ENCODE assay signal across 11 cellular contexts in the genomic region with DNA sequence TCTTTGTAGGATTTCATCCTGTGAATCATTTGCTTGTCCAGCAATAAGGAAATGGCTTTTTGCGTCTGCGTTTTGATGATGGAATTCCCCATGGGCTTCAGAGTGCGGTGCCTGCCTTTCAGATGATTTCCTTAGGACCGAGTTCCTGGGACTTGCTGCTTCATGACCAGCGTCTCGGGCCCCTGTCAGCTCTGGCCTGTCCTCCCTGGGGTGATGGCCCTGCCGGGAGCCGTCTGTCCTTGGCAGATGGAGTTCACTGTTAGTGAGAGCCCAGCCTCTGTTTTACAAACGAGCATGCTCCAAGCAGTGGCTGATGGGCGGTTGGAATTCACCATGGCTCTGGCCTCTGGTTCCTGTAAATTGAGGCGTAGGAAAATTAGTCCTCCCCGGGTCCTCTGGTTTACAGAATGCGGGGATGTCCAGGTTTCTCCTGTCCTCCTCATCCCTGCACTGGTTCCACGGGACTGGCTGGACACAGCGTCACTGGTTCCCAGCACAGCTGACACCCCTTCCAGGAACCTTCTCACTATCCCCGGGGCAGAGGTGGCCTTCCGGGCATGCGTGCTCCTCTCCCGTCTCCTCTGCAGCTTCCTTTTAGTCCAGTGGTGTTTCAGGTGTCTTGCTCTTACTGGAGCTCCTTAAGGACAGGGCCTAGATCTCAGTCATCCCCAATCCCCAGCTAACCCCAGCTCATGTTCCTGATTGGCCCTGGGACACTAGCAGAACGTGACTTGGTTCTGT. TPM values are rescaled to one million over a fixed set of nuclear protein-coding genes. Genes with fewer than 3 reads are reported as not detected.
A peak's percentile ranks its signal among the peaks of the same experiment; 100 is the strongest.
DNase-seq lines count a peak whose midpoint lies in the region; ATAC-seq and TF ChIP-seq lines count a peak whose summit lies in the region.
"Had no signal": no experiment of that assay in that cellular context is flagged by ENCODE, and none has a peak within 500 bp of the region (broad histone marks: within the 10 kb centered on the region; RNA-seq: fewer than 3 reads in every experiment).

No MANE protein-coding gene starts in this region.

- peaks cover 16% of the 10 kb centered on the region for H3K4me1 ChIP-seq in cardiac muscle cell (ENCODE audit: low read depth)
- H3K4me1 ChIP-seq in naive thymus-derived CD4-positive, alpha-beta T cell (ENCODE audit: control insufficient read depth in 2 of 2, insufficient read depth in 2 of 2, low read length in 2 of 2) = peaks cover 42 to 51% of the 10 kb centered on the region in 2 donors
- H3K4me1 ChIP-seq in transverse colon = peaks cover 43 to 82% (median 55%) of the 10 kb centered on the region in 4 donors

- H3K36me3 Mint-ChIP-seq in naive thymus-derived CD4-positive, alpha-beta T cell = peaks cover 0 to 16% (median 0%) of the 10 kb centered on the region in 5 donors

- H3K27me3 Mint-ChIP-seq in naive thymus-derived CD4-positive, alpha-beta T cell = no peaks in the 10 kb centered on the region

- POLR2A ChIA-PET in naive thymus-derived CD4-positive, alpha-beta T cell (lab: Charles Lee) = interaction anchor here (0.6 to 6.0 kb wide), 6 partner anchors 18 to 124 kb away, joined by 4 to 62 read pairs (median 12); a partner anchor contains a TSS

- H3K9me3 Mint-ChIP-seq in naive thymus-derived CD4-positive, alpha-beta T cell = no peaks in the 10 kb centered on the region

- intact Hi-C loops in cardiac septum (cut with DNase I) (no loop called here), transverse colon (cut with DNase I; ENCODE audit: low total_unique reads) (no loop called here), sciatic nerve (cut with DNase I) (no loop called here)
- intact Hi-C loops in naive thymus-derived CD4-positive, alpha-beta T cell (cut with micrococcal nuclease) = no loop called here

- DNase-seq in cardiac muscle cell (ENCODE audit: low read depth in 1 of 2, low spot score in 1 of 2) (peak in 1 of 2 donors; percentile 16), cardiac septum (ENCODE audit: low spot score) (no peak), cerebellum (ENCODE audit: low spot score) (peak; percentile 43), transverse colon (peak; percentile 61), medulla oblongata (ENCODE audit: extremely low spot score) (no peak), sciatic nerve (ENCODE audit: low spot score) (no peak), NCI-H1048 (lab: John Stamatoyannopoulos, UW) (no peak)
- DNase-seq in naive thymus-derived CD4-positive, alpha-beta T cell = no peak
- DNase-seq: effector CD4-positive, alpha-beta T cell; mesendoderm; uterus had no signal

- H3K4me3 ChIP-seq in cardiac muscle cell (no peak overlapping the region), transverse colon (no peak overlapping the region)
- H3K4me3 ChIP-seq in naive thymus-derived CD4-positive, alpha-beta T cell (ENCODE audit: low read length) = no peak overlapping the region
- H3K4me3 ChIP-seq: uterus had no signal

- TF ChIP-seq CTCF in cardiac muscle cell (IDR thresholded peaks at IDR 0.05; ENCODE audit: low read depth, low read length) = no peak
- no peak for TF ChIP-seq CTCF in transverse colon (IDR thresholded peaks at IDR 0.05)

- H3K4me3 Mint-ChIP-seq in naive thymus-derived CD4-positive, alpha-beta T cell = peak overlapping the region in 3 of 10 donors; percentile 24 to 91 (median 34)

- H3K27me3 ChIP-seq in cardiac muscle cell = no peaks in the 10 kb centered on the region
- no peaks in the 10 kb centered on the region for H3K27me3 ChIP-seq in naive thymus-derived CD4-positive, alpha-beta T cell (ENCODE audit: control insufficient read depth in 2 of 2, insufficient read depth in 2 of 2, low read length in 2 of 2)
- no peaks in the 10 kb centered on the region for H3K27me3 ChIP-seq in transverse colon
- H3K27me3 ChIP-seq: uterus had no signal

- peak; percentile 57 for TF ChIP-seq POLR2A in transverse colon (IDR thresholded peaks at IDR 0.05)

- CTCF ChIA-PET in naive thymus-derived CD4-positive, alpha-beta T cell (lab: Charles Lee) = interaction anchor here (0.6 to 1.1 kb wide), 3 partner anchors 17 to 277 kb away, joined by 3 to 4 read pairs (median 3); no protein-coding TSS in a partner anchor

- no peaks in the 10 kb centered on the region for H3K9me3 ChIP-seq in cardiac muscle cell (ENCODE audit: low read depth)
- H3K9me3 ChIP-seq in naive thymus-derived CD4-positive, alpha-beta T cell (ENCODE audit: control insufficient read depth in 2 of 3, low read length in 3 of 3) = no peaks in the 10 kb centered on the region
- H3K9me3 ChIP-seq in transverse colon = no peaks in the 10 kb centered on the region
- H3K9me3 ChIP-seq: uterus had no signal

- TF ChIP-seq EP300 in transverse colon (IDR thresholded peaks at IDR 0.05; ENCODE audit: low read depth) = no peak

- WGBS in transverse colon (ENCODE audit: low coverage in 1 of 2), 2 donors = 74% methylated on average over 18 of the region's 20 CpGs; no CpG with 5 or more reads in 1 of the 2 donors

- in situ Hi-C loops in transverse colon (cut with MboI; ENCODE audit: low pct_ligation_motif_present in 1 of 4, low pct_unique_long_range_greater_than_20kb in 1 of 4, low sequenced_read_pairs in 3 of 4) = no loop called here

- no peak for ATAC-seq in naive thymus-derived CD4-positive, alpha-beta T cell
- no peak for ATAC-seq in sciatic nerve

- H3K36me3 ChIP-seq in cardiac muscle cell = no peaks in the 10 kb centered on the region
- H3K36me3 ChIP-seq in naive thymus-derived CD4-positive, alpha-beta T cell (ENCODE audit: control insufficient read depth in 2 of 3, insufficient read depth in 3 of 3, low read length in 3 of 3) = peaks cover 0 to 8% (median 0%) of the 10 kb centered on the region in 3 experiments
- H3K36me3 ChIP-seq in transverse colon = no peaks in the 10 kb centered on the region
- H3K36me3 ChIP-seq: uterus had no signal

- peak overlapping the region; percentile 21 for H3K27ac ChIP-seq in cardiac muscle cell
- H3K27ac ChIP-seq in naive thymus-derived CD4-positive, alpha-beta T cell (ENCODE audit: low read depth, low read length) = no peak overlapping the region
- peak overlapping the region; percentile 82 to 89 (median 88) for H3K27ac ChIP-seq in transverse colon

- H3K4me1 Mint-ChIP-seq in naive thymus-derived CD4-positive, alpha-beta T cell = peaks cover 46 to 73% (median 72%) of the 10 kb centered on the region in 7 donors

- H3K27ac Mint-ChIP-seq in naive thymus-derived CD4-positive, alpha-beta T cell = peak overlapping the region; percentile 21 to 94 (median 89)

RNA-seq across cellular contexts. Expression of a gene that starts 34.9 kb away (rescaled TPM):
- total RNA-seq in cardiac muscle cell (41.8 and 46.1 TPM in 2 replicates), cardiac septum (30.8 TPM), cerebellum (94.1 TPM), transverse colon (10 to 100 TPM; 42.6 to 56.9 (median 54.0) TPM), sciatic nerve (68.2 TPM)
- 30.5 and 38.9 TPM in 2 replicates for polyA plus RNA-seq in cardiac muscle cell
- total RNA-seq in naive thymus-derived CD4-positive, alpha-beta T cell = 10 to 100 TPM; 42.9 to 72.2 (median 58.3) TPM
- polyA plus RNA-seq in naive thymus-derived CD4-positive, alpha-beta T cell = 10 to 100 TPM; 34.4 to 53.5 TPM

Comparison
In these comparisons a context has a peak if more than half of its experiments do, and no peak if none do; other contexts are left out.
1. DNase-seq: peak in cerebellum (single experiment) and transverse colon (single experiment); none in cardiac septum (single experiment), naive thymus-derived CD4-positive, alpha-beta T cell (0 of 9), medulla oblongata (single experiment), sciatic nerve (single experiment) and NCI-H1048 (single experiment).